In genomic region chr5:163544041-163544440, GRCh38 we compare ENCODE assay signal across 29 cellular contexts.
"Had no signal": no experiment of that assay in that cellular context is flagged by ENCODE, and none has a peak within 500 bp of the region (broad histone marks: within the 10 kb centered on the region; RNA-seq: fewer than 3 reads in every experiment).

No MANE protein-coding gene starts in this region.

- H3K27ac ChIP-seq: PC-9, RWPE1, SJCRH30, SK-N-MC had no signal

- ATAC-seq: Panc1, Right ventricle myocardium inferior, SK-N-SH treated with all-trans-retinoic acid at 6 μM for 48 hours had no signal

- H3K4me1 ChIP-seq: SJCRH30 had no signal

- H2AFZ ChIP-seq: PC-9 had no signal

- H3K9me3 ChIP-seq: MG63, SJCRH30 had no signal

- DNase-seq: Kasumi-1, KG1, MG63, NCI-H1048, NCI-H1092 treated with DMSO at 0.1 percent for 48 hours, NCI-H1105 treated with DMSO at 0.1 percent for 48 hours, NCI-H1436, NCI-H146, NCI-H1694, NCI-H187, NCI-H1930, NCI-H2029 treated with DMSO at 0.1 percent for 48 hours, NCI-H2081 treated with DMSO at 0.1 percent for 48 hours, NCI-H2107, NCI-H2171, NCI-H226, NCI-H446 treated with DMSO at 0.1 percent for 48 hours, NCI-H510A, NCI-H526, NCI-H748 treated with DMSO at 0.1 percent for 48 hours, PC-9, SHP77, SIG-M5, SJCRH30 had no signal

- H3K4me3 ChIP-seq: MG63, PC-9, SJCRH30, SK-N-MC had no signal

- H3K4me2 ChIP-seq: PC-9 had no signal

- H3K36me3 ChIP-seq: MG63, SJCRH30 had no signal
